Comparison of ENCODE assay signal across 34 cellular contexts in genomic region chr12:71004578-71004977, GRCh38.
DNase-seq lines count a peak whose midpoint lies in the region; ATAC-seq, FAIRE-seq and TF ChIP-seq lines count a peak whose summit lies in the region.
"Had no signal": no experiment of that assay in that cellular context is flagged by ENCODE, and none has a peak within 500 bp of the region (broad histone marks: within the 10 kb centered on the region; RNA-seq: fewer than 3 reads in every experiment).

No MANE protein-coding gene starts in this region.

- CTCF ChIA-PET in HepG2 (lab: Yijun Ruan, JAX; ENCODE audit: low intra/inter-chr PET ratio, low total read pairs) (no interaction called here), HEK293 (lab: Yijun Ruan, JAX) (no interaction called here)

- H3K36me3 ChIP-seq in HepG2 (replicated peaks in 1 of 2; ENCODE audit: control insufficient read depth in 1 of 2, insufficient read depth in 2 of 2, low read length in 2 of 2) (no peaks in the 10 kb centered on the region), right lobe of liver (no peaks in the 10 kb centered on the region), BE2C (no peaks in the 10 kb centered on the region), HEK293 (ENCODE audit: control insufficient read depth in 2 of 2, insufficient read depth in 1 of 2, low read length in 2 of 2) (no peaks in the 10 kb centered on the region), mesendoderm (ENCODE audit: control insufficient read depth, insufficient read depth, low read length) (no peaks in the 10 kb centered on the region)
- H3K36me3 ChIP-seq: BLaER1; BLaER1 treated with 17β-estradiol and CSF1 and Interleukin-3, amounts not matched to agents 10 nM and 100 nM had no signal

- H4K5ac ChIP-seq in mesendoderm (ENCODE audit: low read length): no peak overlapping the region

- no peak for TF ChIP-seq POLR2A in HepG2 (IDR thresholded peaks at IDR 0.05; ENCODE audit: insufficient read depth in 1 of 2, low read depth in 2 of 2, low read length in 2 of 2)
- TF ChIP-seq POLR2A in right lobe of liver (IDR thresholded peaks at IDR 0.05): no peak

- no peaks in the 10 kb centered on the region for H3K9me3 ChIP-seq in HepG2 (ENCODE audit: low read length)
- no peaks in the 10 kb centered on the region for H3K9me3 ChIP-seq in right lobe of liver
- H3K9me3 ChIP-seq in BE2C: no peaks in the 10 kb centered on the region
- H3K9me3 ChIP-seq in HEK293 (ENCODE audit: control insufficient read depth, insufficient read depth, low read depth, low read length): no peaks in the 10 kb centered on the region
- H3K9me3 ChIP-seq: A549; BLaER1; BLaER1 treated with 17β-estradiol and CSF1 and Interleukin-3, amounts not matched to agents 10 nM and 100 nM; Caco-2 had no signal

- no TSS peak for BruUV-seq in HepG2 (replicated peaks; lab: Mats Ljungman, UMichigan)

- no peak overlapping the region for H3K27ac ChIP-seq in HepG2 (ENCODE audit: extremely low read length, insufficient read depth, low read length)
- no peak overlapping the region for H3K27ac ChIP-seq in right lobe of liver
- no peak overlapping the region for H3K27ac ChIP-seq in HEK293 (ENCODE audit: extremely low read depth, low read depth, low read length)
- H3K27ac ChIP-seq in mesendoderm (ENCODE audit: low read depth, low read length): no peak overlapping the region
- H3K27ac ChIP-seq: 22Rv1; A549; BLaER1; BLaER1 treated with 17β-estradiol and CSF1 and Interleukin-3, amounts not matched to agents 10 nM and 100 nM; C4-2B had no signal

- in situ Hi-C loops in HepG2 (cut with HindIII; ENCODE audit: extremely low pct_ligation_motif_present, low pct_unique_long_range_greater_than_20kb): loop anchor here (25.0 kb wide), 1 partner anchor 267 kb away; no protein-coding TSS in a partner anchor

- H2BK15ac ChIP-seq in mesendoderm (replicated peaks; ENCODE audit: low read depth): no peak overlapping the region

- DNase-seq in HepG2 (ENCODE audit: low spot score) (no peak), right lobe of liver (no peak), BE2C (no peak), mesendoderm (no peak), OCI-M1 (lab: John Stamatoyannopoulos, UW) (no peak)
- no peak for DNase-seq in activated CD4-positive, CD25-positive, alpha-beta regulatory T cell (lab: John Stamatoyannopoulos, UW)
- DNase-seq: 8988T; ACHN; AML-193; C1 segment of cervical spinal cord; Caco-2; Calu3; CD4-positive, alpha-beta memory T cell; CD4-positive, alpha-beta T cell; CD4-positive, CD25-positive, alpha-beta regulatory T cell; CD8-positive, alpha-beta memory T cell; CD8-positive, alpha-beta T cell; COR-L47; DMS 273 treated with DMSO at 0.1 percent for 48 hours; DMS153; DMS53; DMS79; DMS79 treated with DMSO at 0.1 percent for 48 hours; DND-41; EL had no signal

- intact Hi-C loops in HepG2 (cut with micrococcal nuclease; ENCODE audit: unreplicated experiment): loop anchor here (10.0 kb wide), 1 partner anchor 60 kb away; no protein-coding TSS in a partner anchor
- intact Hi-C loops in right lobe of liver (cut with DNase I): no loop called here

- POLR2A ChIA-PET in HepG2 (lab: Yijun Ruan, JAX) (no interaction called here), HEK293 (lab: Yijun Ruan, JAX) (no interaction called here)

- no peak overlapping the region for H3K56ac ChIP-seq in mesendoderm (ENCODE audit: low read length)

- no peak for FAIRE-seq in HepG2 (lab: Jason Lieb, UNC)
- FAIRE-seq: A204.1, A549, D721Med had no signal

- H3K9ac ChIP-seq in HepG2 (ENCODE audit: insufficient read depth, low read depth, low read length) (no peak overlapping the region), mesendoderm (ENCODE audit: low read length) (no peak overlapping the region)
- H3K9ac ChIP-seq: BLaER1; BLaER1 treated with 17β-estradiol and CSF1 and Interleukin-3, amounts not matched to agents 10 nM and 100 nM had no signal

- H3K18ac ChIP-seq in mesendoderm (ENCODE audit: low read length): peak overlapping the region; percentile 39

- H3K4me1 ChIP-seq in HepG2 (ENCODE audit: insufficient read depth, low read length): no peaks in the 10 kb centered on the region
- H3K4me1 ChIP-seq in right lobe of liver: no peaks in the 10 kb centered on the region
- H3K4me1 ChIP-seq in BE2C: peaks cover 53% of the 10 kb centered on the region
- H3K4me1 ChIP-seq in HEK293 (ENCODE audit: control insufficient read depth, insufficient read depth, low read length): no peaks in the 10 kb centered on the region
- peaks cover 2% of the 10 kb centered on the region for H3K4me1 ChIP-seq in mesendoderm (ENCODE audit: control insufficient read depth, low read depth, low read length)
- H3K4me1 ChIP-seq: A549, Caco-2 had no signal

- H3K23ac ChIP-seq in mesendoderm (ENCODE audit: low read length): no peak overlapping the region

- H4K20me1 ChIP-seq in HepG2 (ENCODE audit: insufficient read depth, low read length): no peaks in the 10 kb centered on the region
- H4K20me1 ChIP-seq: BLaER1; BLaER1 treated with 17β-estradiol and CSF1 and Interleukin-3, amounts not matched to agents 10 nM and 100 nM had no signal

- H2BK5ac ChIP-seq in mesendoderm (ENCODE audit: low read length): no peak overlapping the region

- no peak overlapping the region for H3K4ac ChIP-seq in mesendoderm (ENCODE audit: low read depth, low read length)

- ATAC-seq in HepG2 (no peak), right lobe of liver (no peak), GM18520 (IDR thresholded peaks at IDR 0.05; ENCODE audit: unreplicated experiment) (no peak)
- ATAC-seq: A549; CD8-positive, alpha-beta T cell had no signal

- 13% methylated on average over 4 of the region's 4 CpGs for WGBS in HepG2 (ENCODE audit: low lambda C conversion rate)
- WGBS in right lobe of liver (ENCODE audit: insufficient coverage, low coverage, low lambda C conversion rate, missing lambda C conversion rate): 63% methylated on average over 4 of the region's 4 CpGs
- no CpG with 5 or more reads among the region's 4 CpGs for WGBS in mesendoderm (ENCODE audit: extremely low coverage, insufficient coverage, low lambda C conversion rate)

- H2BK120ac ChIP-seq in mesendoderm (ENCODE audit: low read depth, low read length): no peak overlapping the region

- TF ChIP-seq EP300 in HepG2 (IDR thresholded peaks at IDR 0.05; ENCODE audit: low read depth in 2 of 2, low read length in 2 of 2) (no peak), HepG2 (CRISPR knock-in tag; IDR thresholded peaks at IDR 0.05; ENCODE audit: borderline replicate concordance) (no peak)

- H2AK5ac ChIP-seq in mesendoderm (ENCODE audit: low read length): no peak overlapping the region

- H3K4me2 ChIP-seq in HepG2 (ENCODE audit: low read depth, low read length) (no peak overlapping the region), mesendoderm (ENCODE audit: low read length) (no peak overlapping the region)
- H3K4me2 ChIP-seq: A549; BLaER1; BLaER1 treated with 17β-estradiol and CSF1 and Interleukin-3, amounts not matched to agents 10 nM and 100 nM had no signal

- no peaks in the 10 kb centered on the region; a peak in 1 of 5 replicates for H3K27me3 ChIP-seq in HepG2 (ENCODE audit: control insufficient read depth in 1 of 2, insufficient read depth in 2 of 2, low read length in 2 of 2)
- no peaks in the 10 kb centered on the region for H3K27me3 ChIP-seq in right lobe of liver
- H3K27me3 ChIP-seq in BE2C: no peaks in the 10 kb centered on the region
- H3K27me3 ChIP-seq in mesendoderm (ENCODE audit: insufficient read depth, low read length, poor library complexity): no peaks in the 10 kb centered on the region
- H3K27me3 ChIP-seq: BLaER1; BLaER1 treated with 17β-estradiol and CSF1 and Interleukin-3, amounts not matched to agents 10 nM and 100 nM had no signal

- no peak for TF ChIP-seq CTCF in HepG2 (CRISPR knock-in tag; IDR thresholded peaks at IDR 0.05)
- no peak for TF ChIP-seq CTCF in right lobe of liver (IDR thresholded peaks at IDR 0.05)
- TF ChIP-seq CTCF in BE2C (IDR thresholded peaks at IDR 0.05; ENCODE audit: low read depth, low read length): no peak
- no peak for TF ChIP-seq CTCF in HEK293 (tag by site-specific recombination; IDR thresholded peaks at IDR 0.05)

- no peak overlapping the region for H2AFZ ChIP-seq in HepG2 (ENCODE audit: low read length)

- H3K79me2 ChIP-seq in HepG2 (ENCODE audit: insufficient read depth, low read length) (no peaks in the 10 kb centered on the region), mesendoderm (ENCODE audit: control insufficient read depth, insufficient read depth, low read length) (no peaks in the 10 kb centered on the region)

- TF ChIP-seq RAD21 in HepG2 (CRISPR knock-in tag; IDR thresholded peaks at IDR 0.05): no peak

- H3K79me1 ChIP-seq in mesendoderm (ENCODE audit: low read length): no peaks in the 10 kb centered on the region

- no peak overlapping the region for H4K8ac ChIP-seq in mesendoderm (ENCODE audit: low read depth, low read length)

- H3K4me3 ChIP-seq in HepG2 (replicated peaks in 1 of 3; ENCODE audit: insufficient read depth in 1 of 3, low read depth in 2 of 3, low read length in 3 of 3) (no peak overlapping the region), right lobe of liver (no peak overlapping the region), BE2C (ENCODE audit: low read depth, low read length) (peak overlapping the region; percentile 1), HEK293 (ENCODE audit: low read depth, low read length) (no peak overlapping the region), mesendoderm (ENCODE audit: low read length) (no peak overlapping the region)
- H3K4me3 ChIP-seq: A549; BLaER1; BLaER1 treated with 17β-estradiol and CSF1 and Interleukin-3, amounts not matched to agents 10 nM and 100 nM had no signal

TF ChIP-seq in HepG2, 621 proteins besides CTCF, POLR2A, EP300 and RAD21:
- TF ChIP-seq ZKSCAN1 (IDR thresholded peaks at IDR 0.05; ENCODE audit: low read length): no peak
- TF ChIP-seq CREB1 (IDR thresholded peaks at IDR 0.05): peak; percentile 96
- no peak for TF ChIP-seq CREB1 (CRISPR knock-in tag; IDR thresholded peaks at IDR 0.05)
- peak; percentile 92 for TF ChIP-seq ATF7 (IDR thresholded peaks at IDR 0.05)
- TF ChIP-seq ATF7 (CRISPR knock-in tag; IDR thresholded peaks at IDR 0.05): no peak

TF ChIP-seq in HEK293, 187 proteins besides CTCF, POLR2A, EP300 and RAD21:
- TF ChIP-seq ZBTB1 (tag by site-specific recombination; IDR thresholded peaks at IDR 0.05): no peak
- peak; percentile 39; the same call in 1 of the 2 replicates for TF ChIP-seq ATF2 (tag by site-specific recombination; IDR thresholded peaks at IDR 0.05; ENCODE audit: low read depth)
TF ChIP-seq in HEK293: peak in this region for 1.

Comparison
In these comparisons a context has a peak if more than half of its experiments do, and no peak if none do; other contexts are left out.
1. Of the 63 proteins assayed by ChIP-seq in both HepG2 and HEK293: peak only in HepG2: none; only in HEK293: ATF2; in both: none; in neither: 62.